23 cellular contexts compared by ENCODE assay signal in the genomic region with DNA sequence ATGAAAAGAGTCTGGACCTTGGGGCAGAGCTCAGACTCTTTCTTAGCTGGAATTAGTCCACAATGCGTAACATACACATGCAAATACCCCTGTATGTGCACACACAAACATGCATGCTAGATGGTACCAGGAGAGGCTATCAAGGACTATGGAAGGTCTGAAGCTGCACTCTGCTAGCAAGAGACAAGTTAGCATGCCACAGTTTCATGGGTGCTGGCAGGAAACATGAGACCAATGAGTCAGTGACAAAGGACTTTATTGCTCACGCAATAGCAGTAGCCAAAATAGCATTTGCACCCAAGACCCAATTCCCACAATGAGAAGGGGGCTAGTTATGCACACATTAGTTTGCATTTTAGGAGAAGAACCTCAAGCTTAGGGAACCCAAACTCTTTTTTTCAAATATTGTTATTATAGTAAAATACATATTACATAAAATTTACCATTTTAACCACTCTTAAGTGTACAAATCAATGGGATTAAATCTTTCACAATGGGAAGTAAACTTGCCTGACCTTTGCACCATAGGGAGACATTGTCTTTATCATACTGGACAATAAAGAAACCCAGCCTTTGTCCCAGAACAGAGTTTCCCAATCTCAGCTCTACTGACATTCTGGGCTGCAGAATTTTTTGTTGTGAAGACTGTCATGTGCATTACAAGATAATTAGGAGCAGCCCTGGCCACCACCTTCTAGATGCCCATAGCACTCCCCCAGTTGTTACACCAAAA.
DNase-seq lines count a peak whose midpoint lies in the region; ATAC-seq and TF ChIP-seq lines count a peak whose summit lies in the region.
"Had no signal": no experiment of that assay in that cellular context is flagged by ENCODE, and none has a peak within 500 bp of the region (broad histone marks: within the 10 kb centered on the region; RNA-seq: fewer than 3 reads in every experiment).

No MANE protein-coding gene starts in this region.

- 40 to 43% methylated on average over 2 of the region's 2 CpGs for WGBS in GM23248 (ENCODE audit: low coverage in 1 of 2, low lambda C conversion rate in 2 of 2, missing lambda C conversion rate in 2 of 2), 2 experiments

- H3K4me1 ChIP-seq in GM23248 (ENCODE audit: insufficient read depth): no peaks in the 10 kb centered on the region
- H3K4me1 ChIP-seq: Peyer's patch had no signal

- H3F3A ChIP-seq in GM23248 (ENCODE audit: insufficient read depth): no peaks in the 10 kb centered on the region

- H3K27me3 ChIP-seq in GM23248 (replicated peaks; ENCODE audit: insufficient read depth): no peaks in the 10 kb centered on the region
- H3K27me3 ChIP-seq: Peyer's patch had no signal

- H4K20me1 ChIP-seq in GM23248 (ENCODE audit: insufficient read depth): no peaks in the 10 kb centered on the region

- DNase-seq in ACHN (peak; percentile 4), GM23248 (peak; percentile 38), kidney tubule cell (ENCODE audit: low spot score) (peak; percentile 34)
- DNase-seq in activated CD4-positive, alpha-beta T cell treated with anti-CD3 and anti-CD28 coated beads for 4 hours: no peak
- no peak for DNase-seq in activated CD8-positive, alpha-beta T cell treated with anti-CD3 and anti-CD28 coated beads for 36 hours
- DNase-seq in activated effector memory CD4-positive, alpha-beta T cell treated with anti-CD3 and anti-CD28 coated beads, Interleukin-2, amount 50 U/mL, for 16 hours: no peak
- DNase-seq: DMS 273 treated with DMSO at 0.1 percent for 48 hours, DMS79 treated with DMSO at 0.1 percent for 48 hours, H9, HFFc6, KBM-7, NCI-H1105 treated with DMSO at 0.1 percent for 48 hours, NCI-H1694, NCI-H2081, NCI-H2171, NCI-H345, NCI-H524, NCI-H774, Peyer's patch had no signal

- no peak overlapping the region for H3K4me3 Mint-ChIP-seq in activated CD8-positive, alpha-beta T cell treated with anti-CD3 and anti-CD28 coated beads for 36 hours
- H3K4me3 Mint-ChIP-seq: B cell, CD14-positive monocyte, H9, HFFc6 had no signal

- no peaks in the 10 kb centered on the region for H3K9me3 ChIP-seq in GM23248 (ENCODE audit: low read depth)
- H3K9me3 ChIP-seq: Peyer's patch had no signal

- no peaks in the 10 kb centered on the region for H3K9me2 ChIP-seq in GM23248 (ENCODE audit: insufficient read depth)

- in situ Hi-C loops in ACHN (cut with HindIII; ENCODE audit: low pct_ligation_motif_present, low pct_unique_long_range_greater_than_20kb, low sequenced_read_pairs) (no loop called here), GM23248 (cut with MboI) (no loop called here)

- H3K4me1 Mint-ChIP-seq in activated CD8-positive, alpha-beta T cell treated with anti-CD3 and anti-CD28 coated beads for 36 hours (ENCODE audit: low read depth): no peaks in the 10 kb centered on the region
- H3K4me1 Mint-ChIP-seq: B cell, CD14-positive monocyte, H9 had no signal

- H3K79me2 ChIP-seq in GM23248 (ENCODE audit: insufficient read depth): no peaks in the 10 kb centered on the region

- TF ChIP-seq CTCF in VCaP (conservative IDR thresholded peaks at IDR 0.05): no peak
- TF ChIP-seq CTCF in activated CD8-positive, alpha-beta T cell treated with anti-CD3 and anti-CD28 coated beads for 36 hours (IDR thresholded peaks at IDR 0.05): no peak

- no peak overlapping the region for H3K4me3 ChIP-seq in GM23248
- H3K4me3 ChIP-seq: Peyer's patch had no signal

- H2AFZ ChIP-seq in GM23248: no peak overlapping the region

- H3K27ac Mint-ChIP-seq in activated CD8-positive, alpha-beta T cell treated with anti-CD3 and anti-CD28 coated beads for 36 hours: no peak overlapping the region
- H3K27ac Mint-ChIP-seq: B cell, CD14-positive monocyte, H9, HFFc6 had no signal

- no peak for ATAC-seq in HG02763 (IDR thresholded peaks at IDR 0.05; ENCODE audit: unreplicated experiment)
- no peak for ATAC-seq in activated CD8-positive, alpha-beta T cell treated with anti-CD3 and anti-CD28 coated beads for 36 hours

- no peaks in the 10 kb centered on the region for H3K9me3 Mint-ChIP-seq in activated CD8-positive, alpha-beta T cell treated with anti-CD3 and anti-CD28 coated beads for 36 hours

- H3K4me2 ChIP-seq in GM23248 (ENCODE audit: unreplicated experiment): no peak overlapping the region

- intact Hi-C loops in activated CD8-positive, alpha-beta T cell treated with anti-CD3 and anti-CD28 coated beads for 36 hours (cut with micrococcal nuclease): no loop called here

- H3K27ac ChIP-seq in GM23248: no peak overlapping the region
- H3K27ac ChIP-seq in VCaP: peak overlapping the region; percentile 90
- H3K27ac ChIP-seq: Peyer's patch had no signal

- H3K9ac ChIP-seq in GM23248: no peak overlapping the region

- no peaks in the 10 kb centered on the region for H3K36me3 ChIP-seq in GM23248 (ENCODE audit: low read depth)
- H3K36me3 ChIP-seq: Peyer's patch had no signal

- CTCF ChIA-PET in activated CD8-positive, alpha-beta T cell treated with anti-CD3 and anti-CD28 coated beads for 36 hours (lab: Charles Lee): interaction anchor here (1.3 kb wide), 1 partner anchor 9 kb away, joined by 3 read pairs; no protein-coding TSS in a partner anchor

- H3K27me3 Mint-ChIP-seq in activated CD8-positive, alpha-beta T cell treated with anti-CD3 and anti-CD28 coated beads for 36 hours: peaks cover 16% of the 10 kb centered on the region

- H3K36me3 Mint-ChIP-seq in activated CD8-positive, alpha-beta T cell treated with anti-CD3 and anti-CD28 coated beads for 36 hours (ENCODE audit: low read depth): no peaks in the 10 kb centered on the region
- H3K36me3 Mint-ChIP-seq: CD14-positive monocyte had no signal

- POLR2A ChIA-PET in activated CD8-positive, alpha-beta T cell treated with anti-CD3 and anti-CD28 coated beads for 36 hours (lab: Charles Lee): no interaction called here

Comparison
In these comparisons a context has a peak if more than half of its experiments do, and no peak if none do; other contexts are left out.
1. DNase-seq: peak in ACHN (single experiment), GM23248 (single experiment) and kidney tubule cell (single experiment); none in activated CD4-positive, alpha-beta T cell treated with anti-CD3 and anti-CD28 coated beads for 4 hours (0 of 2), activated CD8-positive, alpha-beta T cell treated with anti-CD3 and anti-CD28 coated beads for 36 hours (single experiment) and activated effector memory CD4-positive, alpha-beta T cell treated with anti-CD3 and anti-CD28 coated beads, Interleukin-2, amount 50 U/mL, for 16 hours (single experiment).